ENCODE assay signal across 8 cellular contexts in the genomic region with DNA sequence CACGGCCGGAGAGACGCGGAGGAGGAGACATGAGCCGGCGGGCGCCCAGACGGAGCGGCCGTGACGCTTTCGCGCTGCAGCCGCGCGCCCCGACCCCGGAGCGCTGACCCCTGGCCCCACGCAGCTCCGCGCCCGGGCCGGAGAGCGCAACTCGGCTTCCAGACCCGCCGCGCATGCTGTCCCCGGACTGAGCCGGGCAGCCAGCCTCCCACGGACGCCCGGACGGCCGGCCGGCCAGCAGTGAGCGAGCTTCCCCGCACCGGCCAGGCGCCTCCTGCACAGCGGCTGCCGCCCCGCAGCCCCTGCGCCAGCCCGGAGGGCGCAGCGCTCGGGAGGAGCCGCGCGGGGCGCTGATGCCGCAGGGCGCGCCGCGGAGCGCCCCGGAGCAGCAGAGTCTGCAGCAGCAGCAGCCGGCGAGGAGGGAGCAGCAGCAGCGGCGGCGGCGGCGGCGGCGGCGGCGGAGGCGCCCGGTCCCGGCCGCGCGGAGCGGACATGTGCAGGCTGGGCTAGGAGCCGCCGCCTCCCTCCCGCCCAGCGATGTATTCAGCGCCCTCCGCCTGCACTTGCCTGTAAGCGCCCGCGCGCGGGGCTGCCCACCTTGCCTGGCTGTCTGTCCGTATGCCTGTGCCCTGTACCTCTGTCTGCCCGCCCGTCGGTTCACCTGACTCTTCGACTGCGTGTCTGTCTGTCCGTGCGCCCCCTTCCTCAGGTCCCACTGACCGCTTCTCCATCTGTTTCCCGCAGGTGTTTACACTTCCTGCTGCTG. TPM values are rescaled to one million over a fixed set of nuclear protein-coding genes. Genes with fewer than 3 reads are reported as not detected.
DNase-seq lines count a peak whose midpoint lies in the region; ATAC-seq, FAIRE-seq and TF ChIP-seq lines count a peak whose summit lies in the region.

No MANE protein-coding gene starts in this region.

- FAIRE-seq in pancreas (lab: Jason Lieb, UNC) = no peak

- POLR2A ChIA-PET in BJ (lab: Charles Lee) = interaction anchor here (0.6 kb wide), 1 partner anchor 492 kb away, joined by 5 read pairs; no protein-coding TSS in a partner anchor

- H3K36me3 ChIP-seq in BJ (ENCODE audit: control insufficient read depth, insufficient read depth, low read length) (no peaks in the 10 kb centered on the region; the same call in none of the 2 replicates), pancreas (no peaks in the 10 kb centered on the region)

- H3K27me3 Mint-ChIP-seq in activated CD8-positive, alpha-beta memory T cell treated with anti-CD3 and anti-CD28 coated beads, Interleukin-2, amount 10 ng/mL, durations not matched to agents 7 days and 5 days = peaks cover 30% of the 10 kb centered on the region

- H3K27ac ChIP-seq in pancreas = no peak overlapping the region

- intact Hi-C loops in pancreas (cut with DNase I) = loop anchor here in 2 of 3 donors (5.0 to 10.0 kb wide), 3 partner anchors 485 to 625 kb away; no protein-coding TSS in a partner anchor

- DNase-seq in BJ (ENCODE audit: low read depth) (no peak), HuH-7.5 (ENCODE audit: low spot score) (peak; percentile 69), germinal center (ENCODE audit: low spot score) (peak; percentile 48), pancreas (peak in 3 of 6 donors; percentile 32 to 73 (median 38)), globus pallidus (ENCODE audit: low spot score) (no peak)
- DNase-seq in activated CD8-positive, alpha-beta memory T cell treated with anti-CD3 and anti-CD28 coated beads, Interleukin-2, amount 10 ng/mL, durations not matched to agents 7 days and 5 days = no peak

- WGBS in pancreas, 2 donors = 1% methylated on average over 30 to 99 of the region's 99 CpGs

- no peaks in the 10 kb centered on the region for H3K9me3 ChIP-seq in pancreas

- H3K36me3 Mint-ChIP-seq in activated CD8-positive, alpha-beta memory T cell treated with anti-CD3 and anti-CD28 coated beads, Interleukin-2, amount 10 ng/mL, durations not matched to agents 7 days and 5 days = no peaks in the 10 kb centered on the region

- H3K4me1 ChIP-seq in pancreas = peaks cover 8 to 14% (median 10%) of the 10 kb centered on the region in 3 donors

- CTCF ChIA-PET in BJ (lab: Yijun Ruan, JAX) = interaction anchor here (0.6 to 2.9 kb wide), 34 partner anchors 9 to 770 kb away, joined by 3 to 52 read pairs (median 4); no protein-coding TSS in a partner anchor
- CTCF ChIA-PET in activated CD8-positive, alpha-beta memory T cell treated with anti-CD3 and anti-CD28 coated beads, Interleukin-2, amount 10 ng/mL, durations not matched to agents 7 days and 5 days (lab: Charles Lee) = interaction anchor here (0.6 to 2.3 kb wide), 10 partner anchors 9 to 857 kb away, joined by 3 to 15 read pairs (median 6); partner anchors contain the start of gene FBXW11

- no peaks in the 10 kb centered on the region; the same call in none of the 2 replicates for H3K27me3 ChIP-seq in BJ (ENCODE audit: control insufficient read depth, insufficient read depth, low read length)
- no peaks in the 10 kb centered on the region for H3K27me3 ChIP-seq in pancreas

- peak overlapping the region; percentile 59 for H3K4me3 Mint-ChIP-seq in activated CD8-positive, alpha-beta memory T cell treated with anti-CD3 and anti-CD28 coated beads, Interleukin-2, amount 10 ng/mL, durations not matched to agents 7 days and 5 days

- TF ChIP-seq CTCF in BJ (IDR thresholded peaks at IDR 0.05; ENCODE audit: insufficient read depth, low read depth, low read length) (no peak), pancreas (IDR thresholded peaks at IDR 0.05) (no peak)

- H3K4me1 Mint-ChIP-seq in activated CD8-positive, alpha-beta memory T cell treated with anti-CD3 and anti-CD28 coated beads, Interleukin-2, amount 10 ng/mL, durations not matched to agents 7 days and 5 days = peaks cover 15% of the 10 kb centered on the region

- peak; percentile 28 for ATAC-seq in GM19025 (IDR thresholded peaks at IDR 0.05; ENCODE audit: low read depth, unreplicated experiment)
- peak; percentile 40 for ATAC-seq in activated CD8-positive, alpha-beta memory T cell treated with anti-CD3 and anti-CD28 coated beads, Interleukin-2, amount 10 ng/mL, durations not matched to agents 7 days and 5 days
- peak; percentile 25 to 55 (median 36) for ATAC-seq in pancreas
- no peak for ATAC-seq in HG03097 (IDR thresholded peaks at IDR 0.05; ENCODE audit: low FRiP score, unreplicated experiment)

- H3K9me3 Mint-ChIP-seq in activated CD8-positive, alpha-beta memory T cell treated with anti-CD3 and anti-CD28 coated beads, Interleukin-2, amount 10 ng/mL, durations not matched to agents 7 days and 5 days (ENCODE audit: low read depth) = no peaks in the 10 kb centered on the region

- peak overlapping the region; percentile 13 for H3K4me3 ChIP-seq in BJ (ENCODE audit: low read depth, low read length)
- peak overlapping the region; percentile 17 to 49 (median 27) for H3K4me3 ChIP-seq in pancreas

- H3K27ac Mint-ChIP-seq in activated CD8-positive, alpha-beta memory T cell treated with anti-CD3 and anti-CD28 coated beads, Interleukin-2, amount 10 ng/mL, durations not matched to agents 7 days and 5 days = no peak overlapping the region

RNA-seq across cellular contexts. Expression of gene FGF18, which starts 0.4 kb away (rescaled TPM):
- 0.04 TPM in 1 of 2 replicates, not detected in the other for polyA plus RNA-seq in BJ (2011; rRNA removed)
- not detected in 2 replicates for polyA minus RNA-seq in BJ (2011; rRNA and poly(A)+ RNA removed)
- not detected for total RNA-seq in activated CD8-positive, alpha-beta memory T cell treated with anti-CD3 and anti-CD28 coated beads, Interleukin-2, amount 10 ng/mL, durations not matched to agents 7 days and 5 days
- under 1 TPM; 0.13 to 0.97 (median 0.31) TPM for total RNA-seq in pancreas
- polyA plus RNA-seq in pancreas = under 1 TPM; 0.38 to 0.52 TPM

RNA-seq across cellular contexts. Expression of gene NPM1, which starts 32.2 kb away (rescaled TPM):
- 2,997 and 3,059 TPM in 2 replicates for polyA plus RNA-seq in BJ (2011; rRNA removed)
- 598 and 787 TPM in 2 replicates for polyA minus RNA-seq in BJ (2011; rRNA and poly(A)+ RNA removed)
- total RNA-seq in activated CD8-positive, alpha-beta memory T cell treated with anti-CD3 and anti-CD28 coated beads, Interleukin-2, amount 10 ng/mL, durations not matched to agents 7 days and 5 days = 1,000 to 10,000 TPM; 1,230 to 1,897 TPM
- total RNA-seq in pancreas = 100 to 1,000 TPM; 412 to 942 (median 582) TPM
- 100 to 1,000 TPM; 671 to 793 TPM for polyA plus RNA-seq in pancreas

Comparison
In these comparisons a context has a peak if more than half of its experiments do, and no peak if none do; other contexts are left out.
1. DNase-seq: peak in HuH-7.5 (single experiment) and germinal center (single experiment); none in BJ (single experiment), activated CD8-positive, alpha-beta memory T cell treated with anti-CD3 and anti-CD28 coated beads, Interleukin-2, amount 10 ng/mL, durations not matched to agents 7 days and 5 days (single experiment) and globus pallidus (single experiment).